In genomic region chr5:156527611-156528010, GRCh38 we compare ENCODE assay signal across 1 cellular context.
TF ChIP-seq lines count a peak whose summit lies in the region.

No MANE protein-coding gene starts in this region.

TF ChIP-seq in IMR-90, 13 proteins besides CTCF, POLR2A, EP300 and RAD21 (continued from another document):
- TF ChIP-seq MAZ (IDR thresholded peaks at IDR 0.05; ENCODE audit: borderline replicate concordance, low read depth, low read length) (no peak), CHD1 (IDR thresholded peaks at IDR 0.05; ENCODE audit: low read depth, low read length) (no peak), MAFK (IDR thresholded peaks at IDR 0.05; ENCODE audit: low read depth, low read length) (no peak)
